Comparison of ENCODE assay signal across 8 cellular contexts in genomic region chr13:24967985-24968384, GRCh38.
DNase-seq lines count a peak whose midpoint lies in the region; TF ChIP-seq lines count a peak whose summit lies in the region.
"Not testable (repeated sequence)": the region's sequence is repeated elsewhere in the genome, so short reads cannot be mapped to it uniquely, and the experiment has no call there.

No MANE protein-coding gene starts in this region.

- H3K9me2 ChIP-seq in DOHH2 (replicated peaks; ENCODE audit: control insufficient read depth, low read length) = not testable (repeated sequence)

- peak in 2 of 3 experiments; percentile 27 to 41 for DNase-seq in NCI-H1417 (lab: John Stamatoyannopoulos, UW)
- DNase-seq in adipocyte (ENCODE audit: low read depth) = peak; percentile 38
- DNase-seq in left ventricle myocardium inferior; mesothelial cell of epicardium (ENCODE audit: low spot score in 2 of 2, unreplicated experiment in 2 of 2); type B pancreatic cell (ENCODE audit: extremely low spot score, unreplicated experiment): not testable (repeated sequence)
- DNase-seq in retina = peak; percentile 56

- H3K36me3 Mint-ChIP-seq in mesothelial cell of epicardium, type B pancreatic cell: not testable (repeated sequence)

- H3K27ac Mint-ChIP-seq in mesothelial cell of epicardium (peak overlapping the region; percentile 84), type B pancreatic cell (peak overlapping the region; percentile 62)

- H4K20me1 ChIP-seq in DOHH2 (ENCODE audit: control insufficient read depth, insufficient read depth, low read depth, low read length) = not testable (repeated sequence)

- H3K36me3 ChIP-seq in DOHH2 (ENCODE audit: control insufficient read depth, low read length); adipocyte (ENCODE audit: control insufficient read depth, insufficient read depth, low read length, severe bottlenecking); duodenal mucosa (ENCODE audit: control insufficient read depth in 1 of 2, insufficient read depth in 2 of 2, low read length in 2 of 2); left ventricle myocardium inferior: not testable (repeated sequence)

- not testable (repeated sequence) for TF ChIP-seq CTCF in DOHH2 (IDR thresholded peaks at IDR 0.05; ENCODE audit: low read depth, low read length, poor library complexity, severe bottlenecking); left ventricle myocardium inferior (IDR thresholded peaks at IDR 0.05; ENCODE audit: borderline replicate concordance); mesothelial cell of epicardium (IDR thresholded peaks at IDR 0.05; ENCODE audit: unreplicated experiment); type B pancreatic cell (conservative IDR thresholded peaks at IDR 0.05)

- peak overlapping the region; percentile 83 for H3K4me3 Mint-ChIP-seq in mesothelial cell of epicardium
- peak overlapping the region; percentile 90 for H3K4me3 Mint-ChIP-seq in type B pancreatic cell

- peak overlapping the region; percentile 41; the same call in 1 of the 2 replicates for H3K4me3 ChIP-seq in DOHH2 (ENCODE audit: low read length)
- H3K4me3 ChIP-seq in adipocyte (ENCODE audit: low read length) = peak overlapping the region; percentile 77
- H3K4me3 ChIP-seq in duodenal mucosa (ENCODE audit: low read depth in 1 of 2, low read length in 2 of 2) = peak overlapping the region; percentile 60 to 65
- peak overlapping the region; percentile 53 for H3K4me3 ChIP-seq in left ventricle myocardium inferior

- H3K9ac ChIP-seq in adipocyte (ENCODE audit: low read length) (peak overlapping the region; percentile 66), duodenal mucosa (ENCODE audit: low read depth in 1 of 2, low read length in 2 of 2) (peak overlapping the region; percentile 38 to 46)

- peak overlapping the region; percentile 51 for H3K4me2 ChIP-seq in DOHH2 (ENCODE audit: low read length)

- not testable (repeated sequence) for H3K9me3 ChIP-seq in DOHH2 (ENCODE audit: control insufficient read depth, insufficient read depth, low read length); adipocyte (ENCODE audit: control insufficient read depth, low read length); duodenal mucosa (ENCODE audit: control insufficient read depth in 1 of 2, low read length in 2 of 2); left ventricle myocardium inferior (replicated peaks)

- H3K79me2 ChIP-seq in DOHH2 (ENCODE audit: control insufficient read depth, low read length) = not testable (repeated sequence)

- H3K9me3 Mint-ChIP-seq in mesothelial cell of epicardium, type B pancreatic cell: not testable (repeated sequence)

- not testable (repeated sequence) for H3K27me3 ChIP-seq in DOHH2 (ENCODE audit: control insufficient read depth, low read length); adipocyte (replicated peaks; ENCODE audit: control insufficient read depth, insufficient read depth, low read length); duodenal mucosa (ENCODE audit: control insufficient read depth in 1 of 2, insufficient read depth in 2 of 2, low read length in 2 of 2); left ventricle myocardium inferior (ENCODE audit: low read depth)

- intact Hi-C loops in left ventricle myocardium inferior (cut with micrococcal nuclease) = not testable (repeated sequence)

- not testable (repeated sequence) for H3K4me1 Mint-ChIP-seq in mesothelial cell of epicardium; type B pancreatic cell (ENCODE audit: unreplicated experiment)

- not testable (repeated sequence) for H3K4me1 ChIP-seq in DOHH2 (ENCODE audit: control insufficient read depth, low read length); adipocyte (ENCODE audit: control insufficient read depth, insufficient read depth, low read length); duodenal mucosa (ENCODE audit: control insufficient read depth in 1 of 2, insufficient read depth in 2 of 2, low read length in 2 of 2); left ventricle myocardium inferior

- not testable (repeated sequence) for H3K27ac ChIP-seq in DOHH2 (ENCODE audit: low read depth, low read length); duodenal mucosa (ENCODE audit: low read depth, low read length); left ventricle myocardium inferior (replicated peaks)

- H3K27me3 Mint-ChIP-seq in mesothelial cell of epicardium (ENCODE audit: low read depth); type B pancreatic cell: not testable (repeated sequence)

- H3F3A ChIP-seq in DOHH2 (ENCODE audit: control insufficient read depth, insufficient read depth) = not testable (repeated sequence)
